Comparison of ENCODE assay signal across 1 cellular context in the genomic region with DNA sequence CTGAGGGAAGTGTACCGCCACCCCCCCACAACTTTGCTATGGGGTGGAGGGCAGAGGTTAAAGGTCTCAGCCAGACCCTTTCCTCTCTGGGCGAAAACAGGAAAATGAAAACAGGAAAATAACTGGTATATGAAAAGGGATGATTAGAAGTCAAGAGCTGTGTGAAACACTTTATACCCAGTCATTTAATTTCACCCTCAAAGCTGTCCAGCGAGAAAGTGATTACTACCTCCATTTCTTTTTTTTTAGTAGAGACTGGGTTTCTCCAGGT.
TF ChIP-seq lines count a peak whose summit lies in the region.

No MANE protein-coding gene starts in this region.

TF ChIP-seq in endothelial cell of umbilical vein, 7 proteins besides CTCF, POLR2A, EP300 and RAD21:
- TF ChIP-seq JUN (IDR thresholded peaks at IDR 0.05; ENCODE audit: borderline replicate concordance, insufficient read depth, insufficient read length, low read depth), result no peak
- no peak for TF ChIP-seq GATA2 (IDR thresholded peaks at IDR 0.05; ENCODE audit: insufficient read depth, insufficient read length, low read depth, low read length)
- TF ChIP-seq POLR2AphosphoS5 (IDR thresholded peaks at IDR 0.05; ENCODE audit: insufficient read depth, low read depth, low read length), result no peak
- TF ChIP-seq FOS (IDR thresholded peaks at IDR 0.05; ENCODE audit: borderline replicate concordance, insufficient read depth, low read length), result no peak
- TF ChIP-seq, protein P1, sequence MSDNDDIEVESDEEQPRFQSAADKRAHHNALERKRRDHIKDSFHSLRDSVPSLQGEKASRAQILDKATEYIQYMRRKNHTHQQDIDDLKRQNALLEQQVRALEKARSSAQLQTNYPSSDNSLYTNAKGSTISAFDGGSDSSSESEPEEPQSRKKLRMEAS (IDR thresholded peaks at IDR 0.05; ENCODE audit: insufficient read depth, insufficient read length), result no peak
- no peak for TF ChIP-seq EZH2 (IDR thresholded peaks at IDR 0.05; ENCODE audit: borderline replicate concordance, low read depth, low read length, severe bottlenecking)
- no peak for TF ChIP-seq MYC (IDR thresholded peaks at IDR 0.05; ENCODE audit: low read depth, low read length)
